ENCODE assay signal across 9 cellular contexts in the genomic region with DNA sequence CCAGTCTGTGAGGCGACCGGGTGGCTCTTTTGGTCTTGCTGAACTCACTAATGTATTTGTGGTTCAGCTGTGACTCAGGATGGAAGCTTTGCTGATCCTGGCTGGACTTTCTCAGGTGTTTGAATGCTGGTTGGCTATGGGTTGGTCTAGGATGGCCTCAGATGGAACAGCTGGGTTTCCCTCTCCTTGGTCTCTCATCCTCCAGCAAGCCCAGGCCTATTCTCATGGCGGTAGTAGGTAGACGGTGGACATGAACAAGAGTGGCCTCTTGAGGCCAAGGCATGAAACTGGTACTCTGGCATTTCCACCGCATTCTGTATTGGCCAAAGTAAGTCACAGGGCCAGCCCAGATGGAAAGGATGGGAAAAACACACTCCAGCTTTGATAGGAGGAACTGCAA. TPM values are rescaled to one million over a fixed set of nuclear protein-coding genes. Genes with fewer than 3 reads are reported as not detected.
DNase-seq lines count a peak whose midpoint lies in the region; ATAC-seq, FAIRE-seq and TF ChIP-seq lines count a peak whose summit lies in the region.
"Had no signal": no experiment of that assay in that cellular context is flagged by ENCODE, and none has a peak within 500 bp of the region (broad histone marks: within the 10 kb centered on the region; RNA-seq: fewer than 3 reads in every experiment).

No MANE protein-coding gene starts in this region.

- FAIRE-seq in TTC549 (lab: Jason Lieb, UNC): peak; percentile 79
- FAIRE-seq: endometrium had no signal

- no peaks in the 10 kb centered on the region for H3K9me3 ChIP-seq in cardiac muscle cell (ENCODE audit: low read depth)

- DNase-seq in HT-29 (ENCODE audit: low spot score) (peak; percentile 71), cardiac muscle cell (ENCODE audit: low read depth in 1 of 2, low spot score in 1 of 2) (peak; percentile 64 to 68), retinal pigment epithelial cell (ENCODE audit: low read depth) (no peak), activated gamma-delta T cell (lab: John Stamatoyannopoulos, UW) (no peak), dedifferentiated amniotic fluid mesenchymal stem cell (ENCODE audit: extremely low spot score) (no peak)

- peaks cover 7% of the 10 kb centered on the region for H3K36me3 ChIP-seq in cardiac muscle cell

- H3K27me3 ChIP-seq in cardiac muscle cell: no peaks in the 10 kb centered on the region

- ATAC-seq in GM18907 (IDR thresholded peaks at IDR 0.05; ENCODE audit: unreplicated experiment): no peak

- no peak overlapping the region for H3K27ac ChIP-seq in C4-2B
- H3K27ac ChIP-seq in cardiac muscle cell: no peak overlapping the region

- TF ChIP-seq CTCF in C4-2B (conservative IDR thresholded peaks at IDR 0.05) (peak; percentile 55), cardiac muscle cell (IDR thresholded peaks at IDR 0.05; ENCODE audit: low read depth, low read length) (peak; percentile 53), retinal pigment epithelial cell (conservative IDR thresholded peaks at IDR 0.05; ENCODE audit: low read depth, low read length) (peak; percentile 57)

- H3K4me3 ChIP-seq in cardiac muscle cell (no peak overlapping the region), retinal pigment epithelial cell (ENCODE audit: low read length) (no peak overlapping the region)

- H3K4me1 ChIP-seq in cardiac muscle cell (ENCODE audit: low read depth): peaks cover 37% of the 10 kb centered on the region

RNA-seq across cellular contexts. Expression of gene POLR3B, which starts 11.8 kb away (rescaled TPM):
- 6.2 and 6.9 TPM in 2 replicates for total RNA-seq in HT-29 (2014; rRNA removed; shearing (Covaris generic))
- total RNA-seq in cardiac muscle cell: 10.7 and 11.5 TPM in 2 replicates
- polyA plus RNA-seq in cardiac muscle cell: 8.5 and 12.2 TPM in 2 replicates

RNA-seq across cellular contexts. Expression of gene TCP11L2, which starts 43.2 kb away (rescaled TPM):
- 8.0 and 8.7 TPM in 2 replicates for total RNA-seq in HT-29 (2014; rRNA removed; shearing (Covaris generic))
- 22.1 and 31.5 TPM in 2 replicates for total RNA-seq in cardiac muscle cell
- 9.0 and 13.2 TPM in 2 replicates for polyA plus RNA-seq in cardiac muscle cell

Comparison
In these comparisons a context has a peak if more than half of its experiments do, and no peak if none do; other contexts are left out.
1. DNase-seq: peak in HT-29 (single experiment) and cardiac muscle cell (2 of 2); none in retinal pigment epithelial cell (single experiment), activated gamma-delta T cell (single experiment) and dedifferentiated amniotic fluid mesenchymal stem cell (single experiment).
2. Peak in every context shown above with its lines, with median percentiles within 50 percentile points of each other: CTCF ChIP-seq.